Comparison of ENCODE assay signal across 8 cellular contexts in genomic region chr5:154575869-154576806, GRCh38.
DNase-seq lines count a peak whose midpoint lies in the region; ATAC-seq, FAIRE-seq and TF ChIP-seq lines count a peak whose summit lies in the region.

No MANE protein-coding gene starts in this region.

- no peak overlapping the region for H3K27ac ChIP-seq in tibial artery

- H3K36me3 ChIP-seq in GM06990 (ENCODE audit: control insufficient read depth, insufficient read depth, low read length) (no peaks in the 10 kb centered on the region), bronchial epithelial cell (ENCODE audit: control insufficient read depth, insufficient read depth, low read length) (no peaks in the 10 kb centered on the region), tibial artery (no peaks in the 10 kb centered on the region)

- peak; percentile 51 for TF ChIP-seq CTCF in GM06990 (IDR thresholded peaks at IDR 0.05; ENCODE audit: insufficient read depth, low read length, poor library complexity, severe bottlenecking)
- no peak for TF ChIP-seq CTCF in bronchial epithelial cell (IDR thresholded peaks at IDR 0.05; ENCODE audit: insufficient read depth, low read length, severe bottlenecking)
- no peak for TF ChIP-seq CTCF in tibial artery (IDR thresholded peaks at IDR 0.05)

- no peak for FAIRE-seq in bronchial epithelial cell (lab: Jason Lieb, UNC)

- H3K27me3 ChIP-seq in GM06990 (replicated peaks; ENCODE audit: control insufficient read depth, insufficient read depth, low read length), result no peaks in the 10 kb centered on the region
- H3K27me3 ChIP-seq in bronchial epithelial cell (ENCODE audit: control insufficient read depth, insufficient read depth, low read length), result no peaks in the 10 kb centered on the region
- peaks cover 0 to 46% of the 10 kb centered on the region in 2 donors for H3K27me3 ChIP-seq in tibial artery

- H3K9me3 ChIP-seq in tibial artery, result no peaks in the 10 kb centered on the region

- ATAC-seq in GM19468 (IDR thresholded peaks at IDR 0.05; ENCODE audit: extremely low read depth, unreplicated experiment) (peak; percentile 87), HG03354 (IDR thresholded peaks at IDR 0.05; ENCODE audit: poor library complexity, severe bottlenecking, unreplicated experiment) (peak; percentile 88)

- peak; percentile 26 for DNase-seq in GM06990 (ENCODE audit: extremely low read depth, insufficient read length)
- peak; percentile 4 for DNase-seq in bronchial epithelial cell (ENCODE audit: low read depth)
- no peak for DNase-seq in GM03348 (ENCODE audit: low spot score)
- no peak for DNase-seq in tibial artery
- no peak for DNase-seq in midbrain (lab: John Stamatoyannopoulos, UW)
- no peak for DNase-seq in D341Med (ENCODE audit: low spot score)

- intact Hi-C loops in tibial artery (cut with DNase I; ENCODE audit: low total_unique reads), result no loop called here

- H3K4me3 ChIP-seq in GM06990 (replicated peaks; ENCODE audit: low read depth, low read length) (no peak overlapping the region), bronchial epithelial cell (ENCODE audit: low read depth, low read length) (no peak overlapping the region), tibial artery (no peak overlapping the region)

- H3K4me1 ChIP-seq in tibial artery, result no peaks in the 10 kb centered on the region

Comparison
In these comparisons a context has a peak if more than half of its experiments do, and no peak if none do; other contexts are left out.
1. DNase-seq: peak in GM06990 (single experiment) and bronchial epithelial cell (single experiment); none in GM03348 (single experiment), tibial artery (0 of 2), midbrain (single experiment) and D341Med (single experiment).